ENCODE assay signal across 2 cellular contexts in the genomic region with DNA sequence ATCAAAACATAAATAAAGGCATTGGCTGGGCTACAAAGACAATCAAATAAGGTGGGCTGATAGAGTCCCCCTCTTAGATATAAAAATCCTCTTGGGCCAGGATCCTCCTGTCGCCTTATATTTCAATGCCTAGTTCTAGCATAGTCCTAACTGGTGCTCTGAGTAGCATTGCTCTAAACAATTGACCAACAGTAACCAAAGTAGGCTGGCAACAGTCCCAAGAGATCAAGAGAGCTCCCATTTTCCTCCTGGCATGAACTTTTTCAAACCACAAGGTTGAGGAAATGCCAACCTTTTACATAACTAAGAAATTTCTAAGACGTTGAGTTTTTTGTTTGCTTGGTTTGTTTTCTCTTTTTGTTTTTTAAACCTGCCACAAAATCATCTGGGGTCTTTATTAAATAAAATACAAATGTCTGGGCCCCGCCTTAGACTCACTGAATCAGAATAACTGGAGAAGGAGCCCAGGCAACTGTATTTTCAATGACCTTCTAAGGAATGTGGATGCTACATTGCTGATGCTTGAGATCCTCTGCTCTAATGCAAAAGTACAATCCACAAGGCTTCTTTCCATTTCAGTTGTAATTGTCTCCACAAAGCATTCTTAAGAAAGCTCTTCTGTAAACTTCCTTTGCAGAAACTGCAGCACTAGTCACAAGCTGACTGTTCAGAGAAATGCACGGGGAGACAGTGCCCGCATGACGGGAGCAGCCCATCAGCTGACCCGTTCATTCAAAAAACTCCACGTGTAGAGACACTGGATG.
TF ChIP-seq lines count a peak whose summit lies in the region.

No MANE protein-coding gene starts in this region.

TF ChIP-seq in SK-N-SH treated with all-trans-retinoic acid at 6 μM for 48 hours, 23 proteins besides CTCF, POLR2A, EP300 and RAD21:
- TF ChIP-seq, protein P1, sequence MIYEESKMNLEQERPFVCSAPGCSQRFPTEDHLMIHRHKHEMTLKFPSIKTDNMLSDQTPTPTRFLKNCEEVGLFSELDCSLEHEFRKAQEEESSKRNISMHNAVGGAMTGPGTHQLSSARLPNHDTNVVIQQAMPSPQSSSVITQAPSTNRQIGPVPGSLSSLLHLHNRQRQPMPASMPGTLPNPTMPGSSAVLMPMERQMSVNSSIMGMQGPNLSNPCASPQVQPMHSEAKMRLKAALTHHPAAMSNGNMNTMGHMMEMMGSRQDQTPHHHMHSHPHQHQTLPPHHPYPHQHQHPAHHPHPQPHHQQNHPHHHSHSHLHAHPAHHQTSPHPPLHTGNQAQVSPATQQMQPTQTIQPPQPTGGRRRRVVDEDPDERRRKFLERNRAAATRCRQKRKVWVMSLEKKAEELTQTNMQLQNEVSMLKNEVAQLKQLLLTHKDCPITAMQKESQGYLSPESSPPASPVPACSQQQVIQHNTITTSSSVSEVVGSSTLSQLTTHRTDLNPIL (CRISPR knock-in tag; IDR thresholded peaks at IDR 0.05; ENCODE audit: low read depth): no peak
- TF ChIP-seq ZNF8 (CRISPR knock-in tag; IDR thresholded peaks at IDR 0.05) (no peak), ISL1 (CRISPR knock-in tag; IDR thresholded peaks at IDR 0.05) (no peak), BACH2 (CRISPR knock-in tag; IDR thresholded peaks at IDR 0.05; ENCODE audit: borderline replicate concordance) (no peak), ZC3H10 (CRISPR knock-in tag; IDR thresholded peaks at IDR 0.05) (no peak), GLIS3 (CRISPR knock-in tag; IDR thresholded peaks at IDR 0.05) (no peak), ARNTL (CRISPR knock-in tag; IDR thresholded peaks at IDR 0.05; ENCODE audit: borderline replicate concordance, low read depth) (no peak), ESRRG (CRISPR knock-in tag; IDR thresholded peaks at IDR 0.05) (no peak)
- TF ChIP-seq, protein P2, sequence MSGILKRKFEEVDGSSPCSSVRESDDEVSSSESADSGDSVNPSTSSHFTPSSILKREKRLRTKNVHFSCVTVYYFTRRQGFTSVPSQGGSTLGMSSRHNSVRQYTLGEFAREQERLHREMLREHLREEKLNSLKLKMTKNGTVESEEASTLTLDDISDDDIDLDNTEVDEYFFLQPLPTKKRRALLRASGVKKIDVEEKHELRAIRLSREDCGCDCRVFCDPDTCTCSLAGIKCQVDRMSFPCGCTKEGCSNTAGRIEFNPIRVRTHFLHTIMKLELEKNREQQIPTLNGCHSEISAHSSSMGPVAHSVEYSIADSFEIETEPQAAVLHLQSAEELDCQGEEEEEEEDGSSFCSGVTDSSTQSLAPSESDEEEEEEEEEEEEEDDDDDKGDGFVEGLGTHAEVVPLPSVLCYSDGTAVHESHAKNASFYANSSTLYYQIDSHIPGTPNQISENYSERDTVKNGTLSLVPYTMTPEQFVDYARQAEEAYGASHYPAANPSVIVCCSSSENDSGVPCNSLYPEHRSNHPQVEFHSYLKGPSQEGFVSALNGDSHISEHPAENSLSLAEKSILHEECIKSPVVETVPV (CRISPR knock-in tag; IDR thresholded peaks at IDR 0.05): no peak

TF ChIP-seq in SK-N-SH, 30 proteins besides CTCF, POLR2A, EP300 and RAD21 (continued from another document):
- TF ChIP-seq, protein P3, sequence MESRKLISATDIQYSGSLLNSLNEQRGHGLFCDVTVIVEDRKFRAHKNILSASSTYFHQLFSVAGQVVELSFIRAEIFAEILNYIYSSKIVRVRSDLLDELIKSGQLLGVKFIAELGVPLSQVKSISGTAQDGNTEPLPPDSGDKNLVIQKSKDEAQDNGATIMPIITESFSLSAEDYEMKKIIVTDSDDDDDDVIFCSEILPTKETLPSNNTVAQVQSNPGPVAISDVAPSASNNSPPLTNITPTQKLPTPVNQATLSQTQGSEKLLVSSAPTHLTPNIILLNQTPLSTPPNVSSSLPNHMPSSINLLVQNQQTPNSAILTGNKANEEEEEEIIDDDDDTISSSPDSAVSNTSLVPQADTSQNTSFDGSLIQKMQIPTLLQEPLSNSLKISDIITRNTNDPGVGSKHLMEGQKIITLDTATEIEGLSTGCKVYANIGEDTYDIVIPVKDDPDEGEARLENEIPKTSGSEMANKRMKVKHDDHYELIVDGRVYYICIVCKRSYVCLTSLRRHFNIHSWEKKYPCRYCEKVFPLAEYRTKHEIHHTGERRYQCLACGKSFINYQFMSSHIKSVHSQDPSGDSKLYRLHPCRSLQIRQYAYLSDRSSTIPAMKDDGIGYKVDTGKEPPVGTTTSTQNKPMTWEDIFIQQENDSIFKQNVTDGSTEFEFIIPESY (IDR thresholded peaks at IDR 0.05; ENCODE audit: borderline replicate concordance, low read depth): no peak
- no peak for TF ChIP-seq USF2 (IDR thresholded peaks at IDR 0.05; ENCODE audit: borderline replicate concordance, low read depth, low read length)
- TF ChIP-seq FOXJ3 (CRISPR knock-in tag; IDR thresholded peaks at IDR 0.05): no peak
- TF ChIP-seq JUND (IDR thresholded peaks at IDR 0.05): no peak
- no peak for TF ChIP-seq MXI1 (IDR thresholded peaks at IDR 0.05; ENCODE audit: low read depth, low read length)
